In genomic region chr5:128436825-128437224, GRCh38 we compare ENCODE assay signal across 1 cellular context.
TF ChIP-seq lines count a peak whose summit lies in the region.

No MANE protein-coding gene starts in this region.

TF ChIP-seq in HEK293, 187 proteins besides CTCF, POLR2A, EP300 and RAD21 (continued from another document):
- TF ChIP-seq ZNF791 (tag by site-specific recombination; IDR thresholded peaks at IDR 0.05) (no peak), REPIN1 (tag by site-specific recombination; IDR thresholded peaks at IDR 0.05; ENCODE audit: low read depth) (no peak), ZNF596 (tag by site-specific recombination; IDR thresholded peaks at IDR 0.05) (no peak), ZNF112 (tag by site-specific recombination; IDR thresholded peaks at IDR 0.05) (no peak), ZNF221 (tag by site-specific recombination; IDR thresholded peaks at IDR 0.05; ENCODE audit: borderline replicate concordance) (no peak), PRDM1 (tag by site-specific recombination; IDR thresholded peaks at IDR 0.05) (no peak), INSM2 (tag by site-specific recombination; IDR thresholded peaks at IDR 0.05) (no peak), KLF8 (tag by site-specific recombination; IDR thresholded peaks at IDR 0.05) (peak; percentile 50; the same call in 1 of the 2 replicates), ZBTB21 (tag by site-specific recombination; IDR thresholded peaks at IDR 0.05) (0 out of 2 replicates have a peak, but pooled peaks have one; percentile 36), SP2 (tag by site-specific recombination; IDR thresholded peaks at IDR 0.05) (no peak), ZNF658 (tag by site-specific recombination; IDR thresholded peaks at IDR 0.05) (no peak), ZNF521 (tag by site-specific recombination; IDR thresholded peaks at IDR 0.05) (no peak), ZNF404 (tag by site-specific recombination; IDR thresholded peaks at IDR 0.05) (peak; percentile 70; the same call in 1 of the 2 replicates), ZNF585B (tag by site-specific recombination; IDR thresholded peaks at IDR 0.05) (no peak), ZBTB8A (tag by site-specific recombination; IDR thresholded peaks at IDR 0.05) (no peak), ZNF121 (tag by site-specific recombination; IDR thresholded peaks at IDR 0.05) (no peak), ZNF24 (tag by site-specific recombination; IDR thresholded peaks at IDR 0.05) (no peak), KLF7 (tag by site-specific recombination; IDR thresholded peaks at IDR 0.05; ENCODE audit: borderline replicate concordance) (no peak), ZNF629 (tag by site-specific recombination; IDR thresholded peaks at IDR 0.05) (peak; percentile 80), ZBTB6 (tag by site-specific recombination; IDR thresholded peaks at IDR 0.05) (peak; percentile 82), SP3 (tag by site-specific recombination; IDR thresholded peaks at IDR 0.05) (no peak), ZNF366 (tag by site-specific recombination; conservative IDR thresholded peaks at IDR 0.05) (peak; percentile 63), ZNF148 (tag by site-specific recombination; IDR thresholded peaks at IDR 0.05; ENCODE audit: borderline replicate concordance) (no peak), ZNF114 (tag by site-specific recombination; IDR thresholded peaks at IDR 0.05) (no peak), HOXC10 (CRISPR knock-in tag; IDR thresholded peaks at IDR 0.05) (no peak)
- TF ChIP-seq, protein P1, sequence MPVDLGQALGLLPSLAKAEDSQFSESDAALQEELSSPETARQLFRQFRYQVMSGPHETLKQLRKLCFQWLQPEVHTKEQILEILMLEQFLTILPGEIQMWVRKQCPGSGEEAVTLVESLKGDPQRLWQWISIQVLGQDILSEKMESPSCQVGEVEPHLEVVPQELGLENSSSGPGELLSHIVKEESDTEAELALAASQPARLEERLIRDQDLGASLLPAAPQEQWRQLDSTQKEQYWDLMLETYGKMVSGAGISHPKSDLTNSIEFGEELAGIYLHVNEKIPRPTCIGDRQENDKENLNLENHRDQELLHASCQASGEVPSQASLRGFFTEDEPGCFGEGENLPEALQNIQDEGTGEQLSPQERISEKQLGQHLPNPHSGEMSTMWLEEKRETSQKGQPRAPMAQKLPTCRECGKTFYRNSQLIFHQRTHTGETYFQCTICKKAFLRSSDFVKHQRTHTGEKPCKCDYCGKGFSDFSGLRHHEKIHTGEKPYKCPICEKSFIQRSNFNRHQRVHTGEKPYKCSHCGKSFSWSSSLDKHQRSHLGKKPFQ (tag by site-specific recombination; IDR thresholded peaks at IDR 0.05), result no peak
- TF ChIP-seq, protein P2, sequence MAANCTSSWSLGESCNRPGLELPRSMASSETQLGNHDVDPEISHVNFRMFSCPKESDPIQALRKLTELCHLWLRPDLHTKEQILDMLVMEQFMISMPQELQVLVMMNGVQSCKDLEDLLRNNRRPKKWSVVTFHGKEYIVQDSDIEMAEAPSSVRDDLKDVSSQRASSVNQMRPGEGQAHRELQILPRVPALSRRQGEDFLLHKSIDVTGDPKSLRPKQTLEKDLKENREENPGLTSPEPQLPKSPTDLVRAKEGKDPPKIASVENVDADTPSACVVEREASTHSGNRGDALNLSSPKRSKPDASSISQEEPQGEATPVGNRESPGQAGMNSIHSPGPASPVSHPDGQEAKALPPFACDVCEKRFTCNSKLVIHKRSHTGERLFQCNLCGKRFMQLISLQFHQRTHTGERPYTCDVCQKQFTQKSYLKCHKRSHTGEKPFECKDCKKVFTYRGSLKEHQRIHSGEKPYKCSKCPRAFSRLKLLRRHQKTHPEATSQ (tag by site-specific recombination; IDR thresholded peaks at IDR 0.05), result no peak
- TF ChIP-seq, protein P3, sequence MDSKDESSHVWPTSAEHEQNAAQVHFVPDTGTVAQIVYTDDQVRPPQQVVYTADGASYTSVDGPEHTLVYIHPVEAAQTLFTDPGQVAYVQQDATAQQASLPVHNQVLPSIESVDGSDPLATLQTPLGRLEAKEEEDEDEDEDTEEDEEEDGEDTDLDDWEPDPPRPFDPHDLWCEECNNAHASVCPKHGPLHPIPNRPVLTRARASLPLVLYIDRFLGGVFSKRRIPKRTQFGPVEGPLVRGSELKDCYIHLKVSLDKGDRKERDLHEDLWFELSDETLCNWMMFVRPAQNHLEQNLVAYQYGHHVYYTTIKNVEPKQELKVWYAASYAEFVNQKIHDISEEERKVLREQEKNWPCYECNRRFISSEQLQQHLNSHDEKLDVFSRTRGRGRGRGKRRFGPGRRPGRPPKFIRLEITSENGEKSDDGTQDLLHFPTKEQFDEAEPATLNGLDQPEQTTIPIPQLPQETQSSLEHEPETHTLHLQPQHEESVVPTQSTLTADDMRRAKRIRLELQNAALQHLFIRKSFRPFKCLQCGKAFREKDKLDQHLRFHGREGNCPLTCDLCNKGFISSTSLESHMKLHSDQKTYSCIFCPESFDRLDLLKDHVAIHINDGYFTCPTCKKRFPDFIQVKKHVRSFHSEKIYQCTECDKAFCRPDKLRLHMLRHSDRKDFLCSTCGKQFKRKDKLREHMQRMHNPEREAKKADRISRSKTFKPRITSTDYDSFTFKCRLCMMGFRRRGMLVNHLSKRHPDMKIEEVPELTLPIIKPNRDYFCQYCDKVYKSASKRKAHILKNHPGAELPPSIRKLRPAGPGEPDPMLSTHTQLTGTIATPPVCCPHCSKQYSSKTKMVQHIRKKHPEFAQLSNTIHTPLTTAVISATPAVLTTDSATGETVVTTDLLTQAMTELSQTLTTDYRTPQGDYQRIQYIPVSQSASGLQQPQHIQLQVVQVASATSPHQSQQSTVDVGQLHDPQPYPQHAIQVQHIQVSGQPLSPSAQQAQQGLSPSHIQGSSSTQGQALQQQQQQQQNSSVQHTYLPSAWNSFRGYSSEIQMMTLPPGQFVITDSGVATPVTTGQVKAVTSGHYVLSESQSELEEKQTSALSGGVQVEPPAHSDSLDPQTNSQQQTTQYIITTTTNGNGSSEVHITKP (tag by site-specific recombination; IDR thresholded peaks at IDR 0.05), result peak; percentile 76
- TF ChIP-seq, protein P4, sequence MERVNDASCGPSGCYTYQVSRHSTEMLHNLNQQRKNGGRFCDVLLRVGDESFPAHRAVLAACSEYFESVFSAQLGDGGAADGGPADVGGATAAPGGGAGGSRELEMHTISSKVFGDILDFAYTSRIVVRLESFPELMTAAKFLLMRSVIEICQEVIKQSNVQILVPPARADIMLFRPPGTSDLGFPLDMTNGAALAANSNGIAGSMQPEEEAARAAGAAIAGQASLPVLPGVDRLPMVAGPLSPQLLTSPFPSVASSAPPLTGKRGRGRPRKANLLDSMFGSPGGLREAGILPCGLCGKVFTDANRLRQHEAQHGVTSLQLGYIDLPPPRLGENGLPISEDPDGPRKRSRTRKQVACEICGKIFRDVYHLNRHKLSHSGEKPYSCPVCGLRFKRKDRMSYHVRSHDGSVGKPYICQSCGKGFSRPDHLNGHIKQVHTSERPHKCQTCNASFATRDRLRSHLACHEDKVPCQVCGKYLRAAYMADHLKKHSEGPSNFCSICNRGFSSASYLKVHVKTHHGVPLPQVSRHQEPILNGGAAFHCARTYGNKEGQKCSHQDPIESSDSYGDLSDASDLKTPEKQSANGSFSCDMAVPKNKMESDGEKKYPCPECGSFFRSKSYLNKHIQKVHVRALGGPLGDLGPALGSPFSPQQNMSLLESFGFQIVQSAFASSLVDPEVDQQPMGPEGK (tag by site-specific recombination; IDR thresholded peaks at IDR 0.05), result no peak
- TF ChIP-seq, protein P5, sequence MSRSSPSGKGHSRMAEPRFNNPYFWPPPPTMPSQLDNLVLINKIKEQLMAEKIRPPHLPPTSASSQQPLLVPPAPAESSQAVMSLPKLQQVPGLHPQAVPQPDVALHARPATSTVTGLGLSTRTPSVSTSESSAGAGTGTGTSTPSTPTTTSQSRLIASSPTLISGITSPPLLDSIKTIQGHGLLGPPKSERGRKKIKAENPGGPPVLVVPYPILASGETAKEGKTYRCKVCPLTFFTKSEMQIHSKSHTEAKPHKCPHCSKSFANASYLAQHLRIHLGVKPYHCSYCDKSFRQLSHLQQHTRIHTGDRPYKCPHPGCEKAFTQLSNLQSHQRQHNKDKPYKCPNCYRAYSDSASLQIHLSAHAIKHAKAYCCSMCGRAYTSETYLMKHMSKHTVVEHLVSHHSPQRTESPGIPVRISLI (tag by site-specific recombination; IDR thresholded peaks at IDR 0.05), result no peak
